ENCODE assay signal across 8 cellular contexts in the genomic region with DNA sequence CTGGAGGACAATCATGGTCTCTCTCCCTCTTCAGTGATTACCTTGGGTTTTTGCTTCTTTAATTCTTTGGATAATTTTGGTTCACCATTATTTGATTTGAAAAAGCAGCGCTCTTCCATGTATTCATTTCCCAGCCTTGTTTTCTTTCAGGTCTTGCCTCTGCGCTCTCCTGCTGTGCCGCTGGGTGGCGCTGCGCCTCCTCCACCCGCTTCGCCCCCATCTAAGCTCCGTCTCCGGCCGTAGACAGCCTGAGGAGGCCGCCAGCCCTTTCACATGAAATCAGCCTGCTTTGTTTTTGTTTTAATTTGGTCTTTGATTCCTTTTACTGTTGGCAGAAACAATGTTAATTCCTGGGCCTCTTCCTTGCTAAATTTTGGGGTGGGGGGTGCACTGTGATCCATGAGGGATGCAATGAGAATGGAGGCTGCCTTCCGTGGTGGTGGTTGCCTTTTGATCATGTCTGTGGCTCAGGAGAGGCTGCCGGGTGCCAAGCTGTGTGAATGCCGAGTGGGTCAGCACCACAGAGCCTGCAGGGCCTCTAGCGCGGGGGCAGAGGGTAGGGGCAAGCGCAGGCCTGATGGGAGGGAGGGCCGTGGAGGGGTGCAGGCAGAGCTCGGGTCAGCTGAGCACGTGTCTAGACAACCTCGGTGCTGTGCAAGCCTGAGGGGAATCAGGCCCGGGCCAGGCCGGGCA.
DNase-seq lines count a peak whose midpoint lies in the region; ATAC-seq and TF ChIP-seq lines count a peak whose summit lies in the region.

No MANE protein-coding gene starts in this region.

- DNase-seq in COLO668 (lab: John Stamatoyannopoulos, UW; ENCODE audit: unreplicated experiment) (peak; percentile 19), LHCN-M2 (ENCODE audit: low read depth) (peak; percentile 27), endothelial cell (ENCODE audit: low spot score) (peak; percentile 78), mucosa of descending colon (peak in 1 of 3 donors; percentile 18), upper lobe of left lung (peak in 1 of 2 donors; percentile 91), NCI-H1048 (lab: John Stamatoyannopoulos, UW) (no peak)
- DNase-seq in activated CD8-positive, alpha-beta memory T cell treated with anti-CD3 and anti-CD28 coated beads for 24 hours: peak; percentile 70

- peak overlapping the region; percentile 87 for H3K27ac Mint-ChIP-seq in endothelial cell (ENCODE audit: unreplicated experiment)

- TF ChIP-seq POLR2A in upper lobe of left lung (IDR thresholded peaks at IDR 0.05): no peak

- no peaks in the 10 kb centered on the region for H3K9me3 ChIP-seq in mucosa of descending colon
- no peaks in the 10 kb centered on the region for H3K9me3 ChIP-seq in upper lobe of left lung

- ATAC-seq in mucosa of descending colon: peak; percentile 30
- no peak for ATAC-seq in upper lobe of left lung (ENCODE audit: low FRiP score in 2 of 2)
- no peak for ATAC-seq in GM18870 (IDR thresholded peaks at IDR 0.05; ENCODE audit: unreplicated experiment)

- 68 to 70% methylated on average over 21 to 23 of the region's 23 CpGs for WGBS in upper lobe of left lung, 2 donors

- peaks cover 23% of the 10 kb centered on the region for H3K27me3 Mint-ChIP-seq in endothelial cell (ENCODE audit: unreplicated experiment)

- no peak for TF ChIP-seq EP300 in upper lobe of left lung (IDR thresholded peaks at IDR 0.05)

- H3K36me3 Mint-ChIP-seq in endothelial cell (ENCODE audit: low read depth, unreplicated experiment): peaks cover 42% of the 10 kb centered on the region

- peak overlapping the region; percentile 72 for H3K4me3 Mint-ChIP-seq in endothelial cell (ENCODE audit: unreplicated experiment)

- H3K4me3 ChIP-seq in mucosa of descending colon (no peak overlapping the region), upper lobe of left lung (no peak overlapping the region)

- peak overlapping the region in 1 of 4 donors; percentile 67 for H3K27ac ChIP-seq in upper lobe of left lung

- no peaks in the 10 kb centered on the region for H3K27me3 ChIP-seq in upper lobe of left lung

- no peaks in the 10 kb centered on the region for H3K9me3 Mint-ChIP-seq in endothelial cell (ENCODE audit: unreplicated experiment)

- intact Hi-C loops in mucosa of descending colon (cut with DNase I, micrococcal nuclease): loop anchor here in 1 of 2 donors (10.0 kb wide), 1 partner anchor 137 kb away; no protein-coding TSS in a partner anchor

- H3K4me1 ChIP-seq in mucosa of descending colon (ENCODE audit: low read depth) (no peaks in the 10 kb centered on the region), upper lobe of left lung (peaks cover 0 to 16% (median 11%) of the 10 kb centered on the region in 4 donors)

- TF ChIP-seq CTCF in endothelial cell (IDR thresholded peaks at IDR 0.05; ENCODE audit: unreplicated experiment): peak; percentile 83
- peak; percentile 14 for TF ChIP-seq CTCF in mucosa of descending colon (IDR thresholded peaks at IDR 0.05)
- peak; percentile 45 to 69 (median 61) for TF ChIP-seq CTCF in upper lobe of left lung (IDR thresholded peaks at IDR 0.05)

- H3K4me1 Mint-ChIP-seq in endothelial cell (ENCODE audit: unreplicated experiment): peaks cover 47% of the 10 kb centered on the region

- H3K36me3 ChIP-seq in mucosa of descending colon (ENCODE audit: low read depth) (peaks cover 4% of the 10 kb centered on the region), upper lobe of left lung (peaks cover 39 to 100% (median 92%) of the 10 kb centered on the region in 4 donors)

Comparison
In these comparisons a context has a peak if more than half of its experiments do, and no peak if none do; other contexts are left out.
1. CTCF ChIP-seq: peak in every context shown above with its lines; median percentile 83 in endothelial cell; 61 in upper lobe of left lung; 14 in mucosa of descending colon.